ENCODE assay signal across 10 cellular contexts in genomic region chr10:80357000-80357803, GRCh38. TPM values are rescaled to one million over a fixed set of nuclear protein-coding genes. Genes with fewer than 3 reads are reported as not detected.
A peak's percentile ranks its signal among the peaks of the same experiment; 100 is the strongest.
DNase-seq lines count a peak whose midpoint lies in the region; ATAC-seq, FAIRE-seq and TF ChIP-seq lines count a peak whose summit lies in the region.
"Had no signal": no experiment of that assay in that cellular context is flagged by ENCODE, and none has a peak within 500 bp of the region (broad histone marks: within the 10 kb centered on the region; RNA-seq: fewer than 3 reads in every experiment).

No MANE protein-coding gene starts in this region.

- FAIRE-seq in endothelial cell of umbilical vein (lab: Jason Lieb, UNC) (no peak), frontal cortex (lab: Jason Lieb, UNC) (no peak)
- FAIRE-seq: TTC549 had no signal

- CTCF ChIA-PET in CD4-positive, alpha-beta memory T cell (lab: Charles Lee; ENCODE audit: partially characterized antibody), result no interaction called here
- CTCF ChIA-PET in endothelial cell of umbilical vein (lab: Charles Lee), result interaction anchor here (0.6 kb wide), 1 partner anchor 890 kb away, joined by 4 read pairs; no protein-coding TSS in a partner anchor

- no peaks in the 10 kb centered on the region for H3K4me1 ChIP-seq in CD4-positive, alpha-beta memory T cell (ENCODE audit: insufficient read depth, low read length)
- peaks cover 3% of the 10 kb centered on the region for H3K4me1 ChIP-seq in endothelial cell of umbilical vein (ENCODE audit: control insufficient read depth, extremely low read depth, insufficient read depth, low read length)

- TF ChIP-seq EP300 in neural cell (conservative IDR thresholded peaks at IDR 0.05; ENCODE audit: poor library complexity, severe bottlenecking), result no peak

- no peak overlapping the region for H3K4me2 ChIP-seq in endothelial cell of umbilical vein (ENCODE audit: insufficient read depth, low read length)
- H3K4me2 ChIP-seq in neural cell (ENCODE audit: low read length), result peak overlapping the region; percentile 23

- TF ChIP-seq POLR2A in endothelial cell of umbilical vein (IDR thresholded peaks at IDR 0.05; ENCODE audit: low read depth, low read length), result no peak

- H3K9ac ChIP-seq in endothelial cell of umbilical vein (replicated peaks; ENCODE audit: extremely low read depth, insufficient read depth, low read length) (no peak overlapping the region), neural cell (ENCODE audit: low read length) (peak overlapping the region; percentile 79)

- peaks cover 3% of the 10 kb centered on the region for H3F3A ChIP-seq in neural cell (ENCODE audit: insufficient read depth, low read length, poor library complexity, severe bottlenecking)

- H3K27ac Mint-ChIP-seq in CD4-positive, alpha-beta memory T cell, result peak overlapping the region in 1 of 7 donors; percentile 53

- no peaks in the 10 kb centered on the region for H3K9me3 ChIP-seq in CD4-positive, alpha-beta memory T cell (ENCODE audit: control insufficient read depth in 1 of 2, low read length in 2 of 2)
- H3K9me3 ChIP-seq in endothelial cell of umbilical vein (replicated peaks; ENCODE audit: control insufficient read depth, insufficient read depth, low read length), result no peaks in the 10 kb centered on the region
- H3K9me3 ChIP-seq in neural cell (ENCODE audit: low read length), result no peaks in the 10 kb centered on the region

- peak overlapping the region; percentile 41 to 84 (median 70) for H3K4me3 Mint-ChIP-seq in CD4-positive, alpha-beta memory T cell

- no peaks in the 10 kb centered on the region for H3K36me3 ChIP-seq in CD4-positive, alpha-beta memory T cell (ENCODE audit: insufficient read depth, low read length)
- H3K36me3 ChIP-seq in endothelial cell of umbilical vein (ENCODE audit: control insufficient read depth in 2 of 2, extremely low read depth in 1 of 2, insufficient read depth in 2 of 2, low read length in 2 of 2) (no peaks in the 10 kb centered on the region), neural cell (ENCODE audit: insufficient read depth, low read length) (no peaks in the 10 kb centered on the region)

- H3K27me3 Mint-ChIP-seq in CD4-positive, alpha-beta memory T cell, result peaks cover 27 to 34% of the 10 kb centered on the region in 2 donors

- no peak overlapping the region for H3K4me3 ChIP-seq in CD4-positive, alpha-beta memory T cell (ENCODE audit: low read length in 2 of 2)
- H3K4me3 ChIP-seq in endothelial cell of umbilical vein (replicated peaks in 1 of 3; ENCODE audit: insufficient read depth in 1 of 3, low read depth in 1 of 3, low read length in 3 of 3), result peak overlapping the region in 1 of 3 experiments; percentile 20
- peak overlapping the region; percentile 68 for H3K4me3 ChIP-seq in neural cell (ENCODE audit: low read length)

- intact Hi-C loops in CD4-positive, alpha-beta memory T cell (cut with micrococcal nuclease), result no loop called here
- intact Hi-C loops in endothelial cell of umbilical vein (cut with micrococcal nuclease), result no loop called here

- H4K20me1 ChIP-seq in endothelial cell of umbilical vein (replicated peaks; ENCODE audit: control insufficient read depth, extremely low read depth, insufficient read depth, low read length), result no peaks in the 10 kb centered on the region
- no peaks in the 10 kb centered on the region for H4K20me1 ChIP-seq in neural cell (ENCODE audit: insufficient read depth)

- dilution Hi-C loops in endothelial cell of umbilical vein (cut with MboI; ENCODE audit: extremely low pct_ligation_motif_present, low sequenced_read_pairs), result no loop called here

- POLR2A ChIA-PET in CD4-positive, alpha-beta memory T cell (lab: Charles Lee; ENCODE audit: partially characterized antibody), result no interaction called here
- POLR2A ChIA-PET in endothelial cell of umbilical vein (lab: Charles Lee), result no interaction called here

- peak overlapping the region; percentile 38 for H2AFZ ChIP-seq in endothelial cell of umbilical vein (ENCODE audit: low read depth, low read length)
- H2AFZ ChIP-seq in neural cell (ENCODE audit: low read depth, low read length), result peak overlapping the region; percentile 61

- TF ChIP-seq RAD21 in neural cell (conservative IDR thresholded peaks at IDR 0.05), result no peak

- H3K9me1 ChIP-seq in endothelial cell of umbilical vein (replicated peaks; ENCODE audit: control insufficient read depth, extremely low read depth, insufficient read depth, low read length), result no peaks in the 10 kb centered on the region

- H3K79me2 ChIP-seq in endothelial cell of umbilical vein (ENCODE audit: control insufficient read depth, insufficient read depth, low read length), result no peaks in the 10 kb centered on the region
- no peaks in the 10 kb centered on the region for H3K79me2 ChIP-seq in neural cell (replicated peaks; ENCODE audit: insufficient read depth, low read length)

- no peaks in the 10 kb centered on the region for H3K9me3 Mint-ChIP-seq in CD4-positive, alpha-beta memory T cell

- ATAC-seq in HG03571 (IDR thresholded peaks at IDR 0.05; ENCODE audit: unreplicated experiment), result no peak

- H3K9me2 ChIP-seq in neural cell (ENCODE audit: insufficient read depth, low read length), result no peaks in the 10 kb centered on the region

- H3K36me3 Mint-ChIP-seq in CD4-positive, alpha-beta memory T cell, result no peaks in the 10 kb centered on the region

- no peak overlapping the region for H3K27ac ChIP-seq in CD4-positive, alpha-beta memory T cell (ENCODE audit: low read depth, low read length)
- H3K27ac ChIP-seq in endothelial cell of umbilical vein (ENCODE audit: insufficient read depth, low read depth, low read length) (no peak overlapping the region), neural cell (ENCODE audit: low read length) (peak overlapping the region; percentile 65)

- no peak for DNase-seq in CD4-positive, alpha-beta memory T cell
- DNase-seq in NCI-H2227 treated with DMSO at 0.1 percent for 48 hours (lab: John Stamatoyannopoulos, UW), result peak; percentile 37
- DNase-seq in endothelial cell of umbilical vein (ENCODE audit: low read depth, low spot score), result no peak
- no peak for DNase-seq in stimulated activated CD4-positive, alpha-beta T cell treated with anti-CD3 and anti-CD28 coated beads, Interleukin-12 subunit alpha, Interleukin-12 subunit beta, amount 100 ng/mL, for 4 hours
- DNase-seq in frontal cortex (ENCODE audit: low spot score in 2 of 2), result no peak
- DNase-seq in NK-92 (lab: John Stamatoyannopoulos, UW; ENCODE audit: unreplicated experiment), result no peak

- no peak for TF ChIP-seq CTCF in endothelial cell of umbilical vein (IDR thresholded peaks at IDR 0.05; ENCODE audit: extremely low read depth in 1 of 2, insufficient read depth in 1 of 2, low read depth in 1 of 2, low read length in 2 of 2)
- no peak for TF ChIP-seq CTCF in neural cell (IDR thresholded peaks at IDR 0.05; ENCODE audit: poor library complexity, severe bottlenecking)

- peaks cover 0 to 21% (median 5%) of the 10 kb centered on the region in 4 donors for H3K4me1 Mint-ChIP-seq in CD4-positive, alpha-beta memory T cell

- no TSS peak for BruUV-seq in endothelial cell of umbilical vein (replicated peaks; lab: Mats Ljungman, UMichigan)

- no peaks in the 10 kb centered on the region for H3K27me3 ChIP-seq in CD4-positive, alpha-beta memory T cell (ENCODE audit: insufficient read depth, low read length)
- H3K27me3 ChIP-seq in endothelial cell of umbilical vein (ENCODE audit: control insufficient read depth in 2 of 2, insufficient read depth in 2 of 2, low read length in 2 of 2) (peaks cover 29 to 32% of the 10 kb centered on the region in 2 experiments), neural cell (ENCODE audit: insufficient read depth, low read depth, low read length) (no peaks in the 10 kb centered on the region)

TF ChIP-seq in neural cell, 6 proteins besides CTCF, POLR2A, EP300 and RAD21 (continues in another document):
- TF ChIP-seq TAF1 (IDR thresholded peaks at IDR 0.05; ENCODE audit: low read depth), result no peak

RNA-seq across cellular contexts. Expression of gene DYDC2, which starts 0.6 kb away (rescaled TPM):
- total RNA-seq in CD4-positive, alpha-beta memory T cell, result not detected
- not detected for polyA plus RNA-seq in CD4-positive, alpha-beta memory T cell
- total RNA-seq in endothelial cell of umbilical vein (not detected in 2 replicates), frontal cortex (2.4 TPM)
- polyA plus RNA-seq in endothelial cell of umbilical vein (not detected in 2 replicates), neural cell (2.4 and 17.0 TPM in 2 replicates)
- polyA plus RNA-seq in endothelial cell of umbilical vein (2011; cell fraction: cytosol; rRNA removed), result not detected in 2 replicates
- not detected in 2 replicates for polyA plus RNA-seq in endothelial cell of umbilical vein (2011; cell fraction: nucleus; rRNA removed)
- polyA plus RNA-seq in endothelial cell of umbilical vein (2012), result not detected in 2 replicates
- polyA minus RNA-seq in endothelial cell of umbilical vein (not detected in 2 replicates), neural cell (1.2 and 2.5 TPM in 2 replicates)
- polyA minus RNA-seq in endothelial cell of umbilical vein (2011; cell fraction: cytosol; rRNA and poly(A)+ RNA removed), result not detected
- polyA minus RNA-seq in endothelial cell of umbilical vein (2011; cell fraction: nucleus; rRNA and poly(A)+ RNA removed), result not detected in 2 replicates
- total RNA-seq: pulmonary artery endothelial cell had no signal

RNA-seq across cellular contexts. Expression of gene DYDC1, which starts 0.6 kb away (rescaled TPM):
- not detected for total RNA-seq in CD4-positive, alpha-beta memory T cell
- polyA plus RNA-seq in CD4-positive, alpha-beta memory T cell, result not detected
- total RNA-seq in endothelial cell of umbilical vein (not detected in 2 replicates), frontal cortex (0.41 TPM)
- polyA plus RNA-seq in endothelial cell of umbilical vein (not detected in 2 replicates), neural cell (not detected in 2 replicates)
- not detected in 2 replicates for polyA plus RNA-seq in endothelial cell of umbilical vein (2011; cell fraction: cytosol; rRNA removed)
- not detected in 2 replicates for polyA plus RNA-seq in endothelial cell of umbilical vein (2011; cell fraction: nucleus; rRNA removed)
- polyA plus RNA-seq in endothelial cell of umbilical vein (2012), result not detected in 2 replicates
- polyA minus RNA-seq in endothelial cell of umbilical vein (not detected in 2 replicates), neural cell (not detected in 2 replicates)
- not detected for polyA minus RNA-seq in endothelial cell of umbilical vein (2011; cell fraction: cytosol; rRNA and poly(A)+ RNA removed)
- polyA minus RNA-seq in endothelial cell of umbilical vein (2011; cell fraction: nucleus; rRNA and poly(A)+ RNA removed), result not detected in 2 replicates
- total RNA-seq: pulmonary artery endothelial cell had no signal

RNA-seq across cellular contexts. Expression of gene PRXL2A, which starts 51.1 kb away (rescaled TPM):
- 1 to 10 TPM; 3.6 to 4.7 TPM for total RNA-seq in CD4-positive, alpha-beta memory T cell
- polyA plus RNA-seq in CD4-positive, alpha-beta memory T cell, result 1 to 10 TPM; 3.8 to 6.0 TPM
- total RNA-seq in endothelial cell of umbilical vein (290 and 321 TPM in 2 replicates), frontal cortex (80.3 TPM)
- polyA plus RNA-seq in endothelial cell of umbilical vein (68.1 and 113 TPM in 2 replicates), neural cell (56.3 and 60.5 TPM in 2 replicates)
- 215 and 226 TPM in 2 replicates for polyA plus RNA-seq in endothelial cell of umbilical vein (2011; cell fraction: cytosol; rRNA removed)
- polyA plus RNA-seq in endothelial cell of umbilical vein (2011; cell fraction: nucleus; rRNA removed), result 92.3 and 112 TPM in 2 replicates
- polyA plus RNA-seq in endothelial cell of umbilical vein (2012), result 256 and 281 TPM in 2 replicates
- polyA minus RNA-seq in endothelial cell of umbilical vein (99.3 and 99.6 TPM in 2 replicates), neural cell (36.0 and 37.6 TPM in 2 replicates)
- 8.0 TPM for polyA minus RNA-seq in endothelial cell of umbilical vein (2011; cell fraction: cytosol; rRNA and poly(A)+ RNA removed)
- polyA minus RNA-seq in endothelial cell of umbilical vein (2011; cell fraction: nucleus; rRNA and poly(A)+ RNA removed), result 28.6 and 41.4 TPM in 2 replicates

Comparison
In these comparisons a context has a peak if more than half of its experiments do, and no peak if none do; other contexts are left out.
1. RNA of gene PRXL2A, which starts 51.1 kb away (total RNA-seq): 290 to 321 TPM in endothelial cell of umbilical vein and 80.3 TPM in frontal cortex (single experiment); 3.6 to 4.7 TPM in CD4-positive, alpha-beta memory T cell; every median in the first group is over 10 times any median in the second.